Comparison of ENCODE assay signal across 2 cellular contexts in the genomic region with DNA sequence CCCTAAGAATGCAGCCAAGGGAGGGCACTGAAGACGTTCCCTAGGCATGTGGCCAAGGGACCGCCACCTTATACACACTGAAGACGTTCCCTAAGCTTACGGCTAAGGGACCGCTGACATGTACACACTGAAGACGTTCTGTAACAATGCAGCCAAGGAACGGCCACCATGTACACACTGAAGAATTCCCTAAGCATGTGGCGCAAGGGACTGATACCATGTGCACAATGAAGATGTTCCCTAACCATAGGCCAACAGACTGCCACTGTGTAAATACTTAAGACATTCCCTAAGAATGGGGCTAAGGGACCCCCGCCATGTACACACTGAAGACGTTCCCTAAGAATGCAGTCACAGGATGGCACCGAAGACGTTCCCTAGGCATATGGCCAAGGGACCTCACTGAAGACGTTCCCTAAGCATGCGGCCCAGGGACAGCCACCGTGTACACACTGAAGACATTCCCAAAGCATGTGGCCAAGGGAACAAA.
TF ChIP-seq lines count a peak whose summit lies in the region.

No MANE protein-coding gene starts in this region.

TF ChIP-seq in A549, 52 proteins besides CTCF, POLR2A, EP300 and RAD21:
- peak; percentile 51; the same call in 1 of the 2 replicates for TF ChIP-seq MAX (IDR thresholded peaks at IDR 0.05)
- TF ChIP-seq ATOH8 (CRISPR knock-in tag; IDR thresholded peaks at IDR 0.05; ENCODE audit: low read depth), result no peak
- TF ChIP-seq FOSB (CRISPR knock-in tag; IDR thresholded peaks at IDR 0.05), result no peak
- no peak for TF ChIP-seq ZC3H11A (IDR thresholded peaks at IDR 0.05)
- peak in 1 of 2 experiments; percentile 29; a peak in 1 of 4 replicates for TF ChIP-seq CEBPB (IDR thresholded peaks at IDR 0.05)
- no peak for TF ChIP-seq HOXB5 (CRISPR knock-in tag; IDR thresholded peaks at IDR 0.05)
- TF ChIP-seq PBX3 (IDR thresholded peaks at IDR 0.05), result peak; percentile 59; the same call in 1 of the 2 replicates
- TF ChIP-seq JUN (IDR thresholded peaks at IDR 0.05), result 0 out of 5 replicates have a peak, but pooled peaks of 1 of the 2 experiments have one; percentile 23
- no peak for TF ChIP-seq E2F6 (IDR thresholded peaks at IDR 0.05; ENCODE audit: borderline replicate concordance, low read depth)
- TF ChIP-seq POLR2AphosphoS2 (conservative IDR thresholded peaks at IDR 0.05; ENCODE audit: low read length), result no peak
TF ChIP-seq in A549: peak in this region for 4.

TF ChIP-seq in HCT116, 20 proteins besides CTCF, POLR2A, EP300 and RAD21:
- TF ChIP-seq YY1 (IDR thresholded peaks at IDR 0.05; ENCODE audit: extremely low read depth, insufficient replicate concordance, low read depth, low read length) (peak; percentile 49), POLR2AphosphoS5 (IDR thresholded peaks at IDR 0.05; ENCODE audit: low read depth, low read length) (peak; percentile 12; the same call in 1 of the 2 replicates), JUND (IDR thresholded peaks at IDR 0.05) (no peak)
